ENCODE assay signal across 24 cellular contexts in the genomic region with DNA sequence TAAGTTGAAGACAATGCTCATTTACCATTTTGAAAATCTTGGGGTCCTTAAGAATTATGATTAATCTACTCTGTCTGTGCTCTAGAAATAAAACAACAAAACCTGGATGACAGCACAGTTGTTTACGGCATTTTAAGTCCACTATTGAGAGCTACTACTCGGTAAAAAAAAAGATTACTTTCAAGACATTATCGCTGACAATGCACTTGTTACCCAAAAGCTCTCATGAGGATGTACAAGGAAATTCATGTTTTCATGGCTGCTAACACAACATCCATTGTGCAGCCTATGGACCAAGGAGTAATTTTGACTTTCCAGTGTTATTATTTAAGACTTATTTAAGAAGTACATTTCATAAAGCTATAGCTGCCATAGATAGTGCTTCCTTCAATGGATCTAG.
DNase-seq lines count a peak whose midpoint lies in the region; ATAC-seq, FAIRE-seq and TF ChIP-seq lines count a peak whose summit lies in the region.
"Had no signal": no experiment of that assay in that cellular context is flagged by ENCODE, and none has a peak within 500 bp of the region (broad histone marks: within the 10 kb centered on the region; RNA-seq: fewer than 3 reads in every experiment).

No MANE protein-coding gene starts in this region.

- ATAC-seq in HepG2 (no peak), right lobe of liver (no peak), K562 (no peak), GM19455 (IDR thresholded peaks at IDR 0.05; ENCODE audit: unreplicated experiment) (no peak)
- ATAC-seq: GM12878 had no signal

- no peaks in the 10 kb centered on the region for H3K4me1 ChIP-seq in HepG2 (ENCODE audit: insufficient read depth, low read length)
- H3K4me1 ChIP-seq in right lobe of liver = no peaks in the 10 kb centered on the region
- no peaks in the 10 kb centered on the region for H3K4me1 ChIP-seq in K562 (replicated peaks in 1 of 2; ENCODE audit: control insufficient read depth in 2 of 2, insufficient read depth in 2 of 2, low read length in 2 of 2)
- no peaks in the 10 kb centered on the region for H3K4me1 ChIP-seq in colonic mucosa
- H3K4me1 ChIP-seq: BE2C, BLaER1 had no signal

- TF ChIP-seq CTCF in HepG2 (CRISPR knock-in tag; IDR thresholded peaks at IDR 0.05) = no peak
- no peak for TF ChIP-seq CTCF in right lobe of liver (IDR thresholded peaks at IDR 0.05)
- no peak for TF ChIP-seq CTCF in K562 (IDR thresholded peaks at IDR 0.05 in 2 of 3, conservative IDR thresholded peaks at IDR 0.05 in 1 of 3; ENCODE audit: insufficient read depth in 2 of 3, low read depth in 1 of 3, low read length in 3 of 3)
- no peak for TF ChIP-seq CTCF in colonic mucosa (IDR thresholded peaks at IDR 0.05)

- DNase-seq in HepG2 (ENCODE audit: low spot score) (no peak), right lobe of liver (no peak), K562 (ENCODE audit: extremely low read depth in 1 of 4, low spot score in 3 of 4) (no peak), colonic mucosa (no peak)
- DNase-seq: ACHN; BE2C; C1 segment of cervical spinal cord; CD4-positive, alpha-beta memory T cell; CD4-positive, CD25-positive, alpha-beta regulatory T cell; CD8-positive, alpha-beta memory T cell; COR-L47; DMS 273 treated with DMSO at 0.1 percent for 48 hours; DMS153; DMS53; DMS79; DND-41; EL; GDM1 had no signal

- H3K79me2 ChIP-seq in HepG2 (ENCODE audit: insufficient read depth, low read length) = no peaks in the 10 kb centered on the region
- H3K79me2 ChIP-seq in K562 (ENCODE audit: control insufficient read depth, insufficient read depth, low read length) = no peaks in the 10 kb centered on the region

- WGBS in HepG2 (ENCODE audit: low lambda C conversion rate) = 3% methylated on average over 3 of the region's 3 CpGs
- 80% methylated on average over 3 of the region's 3 CpGs for WGBS in right lobe of liver (ENCODE audit: insufficient coverage, low coverage, low lambda C conversion rate, missing lambda C conversion rate)
- 4% methylated on average over 3 of the region's 3 CpGs for WGBS in K562 (ENCODE audit: insufficient coverage, low coverage, missing lambda C conversion rate)

- no peak for TF ChIP-seq POLR2A in HepG2 (IDR thresholded peaks at IDR 0.05; ENCODE audit: insufficient read depth in 1 of 2, low read depth in 2 of 2, low read length in 2 of 2)
- no peak for TF ChIP-seq POLR2A in right lobe of liver (IDR thresholded peaks at IDR 0.05)
- TF ChIP-seq POLR2A in K562 (conservative IDR thresholded peaks at IDR 0.05) = no peak

- H3K4me2 ChIP-seq in HepG2 (ENCODE audit: low read depth, low read length) = no peak overlapping the region
- no peak overlapping the region for H3K4me2 ChIP-seq in K562 (ENCODE audit: insufficient read depth, low read length)
- H3K4me2 ChIP-seq: BLaER1 had no signal

- TF ChIP-seq RAD21 in HepG2 (CRISPR knock-in tag; IDR thresholded peaks at IDR 0.05) (no peak), K562 (CRISPR knock-in tag; conservative IDR thresholded peaks at IDR 0.05 in 1 of 2, IDR thresholded peaks at IDR 0.05 in 1 of 2) (no peak)

- intact Hi-C loops in HepG2 (cut with micrococcal nuclease; ENCODE audit: unreplicated experiment) (no loop called here), right lobe of liver (cut with DNase I) (no loop called here), K562 (cut with micrococcal nuclease) (no loop called here), colonic mucosa (cut with DNase I) (no loop called here)

- BruUV-seq in HepG2 (replicated peaks; lab: Mats Ljungman, UMichigan) (no TSS peak), K562 (replicated peaks; lab: Mats Ljungman, UMichigan) (no TSS peak)

- H3K9ac ChIP-seq in HepG2 (ENCODE audit: insufficient read depth, low read depth, low read length) = no peak overlapping the region
- H3K9ac ChIP-seq in K562 (ENCODE audit: insufficient read depth in 1 of 2, low read depth in 2 of 2, low read length in 2 of 2) = no peak overlapping the region
- H3K9ac ChIP-seq in colonic mucosa (ENCODE audit: low read depth in 2 of 2, low read length in 2 of 2) = no peak overlapping the region
- H3K9ac ChIP-seq: BLaER1 had no signal

- H2AFZ ChIP-seq in HepG2 (ENCODE audit: low read length) = no peak overlapping the region
- no peak overlapping the region for H2AFZ ChIP-seq in K562 (ENCODE audit: low read depth, low read length)

- POLR2A ChIA-PET in HepG2 (lab: Yijun Ruan, JAX) (no interaction called here), K562 (lab: Yijun Ruan, JAX) (no interaction called here)

- no peaks in the 10 kb centered on the region for H3K9me1 ChIP-seq in K562 (ENCODE audit: control insufficient read depth, insufficient read depth, low read length)

- H3K27me3 ChIP-seq in HepG2 (ENCODE audit: control insufficient read depth in 1 of 2, insufficient read depth in 2 of 2, low read length in 2 of 2) = no peaks in the 10 kb centered on the region
- no peaks in the 10 kb centered on the region for H3K27me3 ChIP-seq in right lobe of liver
- no peaks in the 10 kb centered on the region for H3K27me3 ChIP-seq in K562 (ENCODE audit: control insufficient read depth in 2 of 2, insufficient read depth in 2 of 2, low read length in 2 of 2)
- H3K27me3 ChIP-seq in colonic mucosa = no peaks in the 10 kb centered on the region
- H3K27me3 ChIP-seq: BE2C, BLaER1 had no signal

- CTCF ChIA-PET in HepG2 (lab: Yijun Ruan, JAX; ENCODE audit: low intra/inter-chr PET ratio, low total read pairs) = no interaction called here
- CTCF ChIA-PET in K562 (lab: Yijun Ruan, JAX; ENCODE audit: low intra/inter-chr PET ratio) = no interaction called here

- H3K36me3 ChIP-seq in HepG2 (replicated peaks in 1 of 2; ENCODE audit: control insufficient read depth in 1 of 2, insufficient read depth in 2 of 2, low read length in 2 of 2) = no peaks in the 10 kb centered on the region
- no peaks in the 10 kb centered on the region for H3K36me3 ChIP-seq in right lobe of liver
- H3K36me3 ChIP-seq in K562 (ENCODE audit: control insufficient read depth, insufficient read depth, low read length) = no peaks in the 10 kb centered on the region
- no peaks in the 10 kb centered on the region for H3K36me3 ChIP-seq in colonic mucosa
- H3K36me3 ChIP-seq: BE2C, BLaER1 had no signal

- TF ChIP-seq EP300 in HepG2 (IDR thresholded peaks at IDR 0.05; ENCODE audit: low read depth in 2 of 2, low read length in 2 of 2) = no peak
- no peak for TF ChIP-seq EP300 in HepG2 (CRISPR knock-in tag; IDR thresholded peaks at IDR 0.05; ENCODE audit: borderline replicate concordance)
- TF ChIP-seq EP300 in K562 (IDR thresholded peaks at IDR 0.05; ENCODE audit: low read length) = no peak

- no peak for FAIRE-seq in HepG2 (lab: Jason Lieb, UNC)
- no peak for FAIRE-seq in K562 (lab: Jason Lieb, UNC)
- FAIRE-seq: GM12878, GM12892, GM18507 had no signal

- H3K4me3 ChIP-seq in HepG2 (replicated peaks in 1 of 3; ENCODE audit: insufficient read depth in 1 of 3, low read depth in 2 of 3, low read length in 3 of 3) (no peak overlapping the region), right lobe of liver (no peak overlapping the region), K562 (no peak overlapping the region), colonic mucosa (no peak overlapping the region)
- H3K4me3 ChIP-seq: BLaER1, GM12878 had no signal

- in situ Hi-C loops in HepG2 (cut with HindIII; ENCODE audit: extremely low pct_ligation_motif_present, low pct_unique_long_range_greater_than_20kb) = no loop called here
- in situ Hi-C loops in K562 (cut with MboI) = no loop called here

- no peaks in the 10 kb centered on the region for H4K20me1 ChIP-seq in HepG2 (ENCODE audit: insufficient read depth, low read length)
- no peaks in the 10 kb centered on the region for H4K20me1 ChIP-seq in K562 (replicated peaks; ENCODE audit: control insufficient read depth, insufficient read depth, low read length)
- H4K20me1 ChIP-seq: BLaER1 had no signal

- H3K9me3 ChIP-seq in HepG2 (ENCODE audit: low read length) (peaks cover 82% of the 10 kb centered on the region), right lobe of liver (no peaks in the 10 kb centered on the region), K562 (replicated peaks; ENCODE audit: control insufficient read depth, insufficient read depth, low read depth, low read length) (no peaks in the 10 kb centered on the region), colonic mucosa (no peaks in the 10 kb centered on the region)
- H3K9me3 ChIP-seq: BE2C, BLaER1 had no signal

- no peak overlapping the region for H3K27ac ChIP-seq in HepG2 (ENCODE audit: extremely low read length, insufficient read depth, low read length)
- H3K27ac ChIP-seq in right lobe of liver = no peak overlapping the region
- H3K27ac ChIP-seq in K562 (ENCODE audit: extremely low read depth, low read depth, low read length) = no peak overlapping the region
- no peak overlapping the region for H3K27ac ChIP-seq in colonic mucosa
- H3K27ac ChIP-seq: 22Rv1, BLaER1 had no signal

TF ChIP-seq in HepG2, 621 proteins besides CTCF, POLR2A, EP300 and RAD21 (continues in another document):
- TF ChIP-seq MAFK (conservative IDR thresholded peaks at IDR 0.05 in 1 of 2, IDR thresholded peaks at IDR 0.05 in 1 of 2; ENCODE audit: low read length in 2 of 2) = peak; percentile 52 to 84; a peak in 3 of 4 replicates

TF ChIP-seq in K562, 482 proteins besides CTCF, POLR2A, EP300 and RAD21:
- TF ChIP-seq MAFK (IDR thresholded peaks at IDR 0.05; ENCODE audit: low read length) = peak; percentile 35; the same call in 1 of the 2 replicates
- TF ChIP-seq MAFG (tag; conservative IDR thresholded peaks at IDR 0.05) = 0 out of 2 replicates have a peak, but pooled peaks have one; percentile 10
- no peak for TF ChIP-seq KLF13 (tag; IDR thresholded peaks at IDR 0.05; ENCODE audit: borderline replicate concordance, low read depth)
- TF ChIP-seq ZNF263 (CRISPR knock-in tag; IDR thresholded peaks at IDR 0.05; ENCODE audit: borderline replicate concordance) = no peak
- TF ChIP-seq ZNF316 (IDR thresholded peaks at IDR 0.05) = peak; percentile 47; the same call in 1 of the 2 replicates
